Comparison of ENCODE assay signal across 1 cellular context in the genomic region with DNA sequence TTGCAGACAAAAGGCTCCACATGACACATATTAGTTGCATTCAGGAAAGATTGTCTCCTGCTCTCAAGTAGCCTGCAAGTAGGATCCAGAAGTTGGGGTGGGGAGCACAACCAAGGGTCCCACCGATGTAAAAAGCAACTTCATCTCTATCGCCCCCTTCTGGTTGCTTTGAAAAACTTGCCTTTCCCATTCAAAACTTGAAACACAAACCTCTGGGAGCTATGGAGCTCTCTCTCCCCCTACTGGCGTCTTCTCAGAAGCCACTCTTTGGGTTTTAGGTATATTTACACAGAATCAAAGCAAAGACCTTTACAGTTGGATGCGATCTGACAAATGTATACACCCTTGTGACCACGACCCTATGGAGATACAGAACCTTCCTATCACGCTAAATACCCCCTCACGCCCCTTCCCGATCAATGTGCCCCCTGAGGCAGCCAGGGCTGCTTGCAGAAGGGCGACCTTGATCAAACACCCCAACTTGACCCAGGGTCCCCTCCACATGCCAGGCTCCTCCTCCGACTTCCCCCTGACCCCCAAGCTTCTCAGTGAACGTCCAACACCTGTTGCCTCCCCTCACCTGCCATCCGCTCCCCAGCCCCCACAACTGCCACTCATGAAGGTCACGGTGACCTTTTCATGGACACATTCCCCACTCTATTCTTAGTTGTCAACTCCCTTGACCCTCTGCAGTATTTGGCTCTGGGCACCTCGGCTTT.
A peak's percentile ranks its signal among the peaks of the same experiment; 100 is the strongest.
TF ChIP-seq lines count a peak whose summit lies in the region.

No MANE protein-coding gene starts in this region.

TF ChIP-seq in H1, 55 proteins besides CTCF, POLR2A, EP300 and RAD21:
- TF ChIP-seq SUZ12 (IDR thresholded peaks at IDR 0.05; ENCODE audit: low read length) (no peak), GABPA (IDR thresholded peaks at IDR 0.05; ENCODE audit: borderline replicate concordance, insufficient read depth, low read length) (peak; percentile 15; the same call in 1 of the 2 replicates), ATF3 (IDR thresholded peaks at IDR 0.05; ENCODE audit: insufficient read depth, low read depth, low read length) (no peak), JUN (IDR thresholded peaks at IDR 0.05; ENCODE audit: low read depth, low read length) (no peak), SIN3A (conservative IDR thresholded peaks at IDR 0.05 in 1 of 2, IDR thresholded peaks at IDR 0.05 in 1 of 2; ENCODE audit: low read depth in 1 of 2, low read length in 2 of 2) (0 out of 4 replicates have a peak, but pooled peaks of 1 of the 2 experiments have one; percentile 40), JUND (IDR thresholded peaks at IDR 0.05; ENCODE audit: low read length) (peak; percentile 66), CEBPB (IDR thresholded peaks at IDR 0.05; ENCODE audit: low read depth, low read length) (no peak)
